23 cellular contexts compared by ENCODE assay signal in the genomic region with DNA sequence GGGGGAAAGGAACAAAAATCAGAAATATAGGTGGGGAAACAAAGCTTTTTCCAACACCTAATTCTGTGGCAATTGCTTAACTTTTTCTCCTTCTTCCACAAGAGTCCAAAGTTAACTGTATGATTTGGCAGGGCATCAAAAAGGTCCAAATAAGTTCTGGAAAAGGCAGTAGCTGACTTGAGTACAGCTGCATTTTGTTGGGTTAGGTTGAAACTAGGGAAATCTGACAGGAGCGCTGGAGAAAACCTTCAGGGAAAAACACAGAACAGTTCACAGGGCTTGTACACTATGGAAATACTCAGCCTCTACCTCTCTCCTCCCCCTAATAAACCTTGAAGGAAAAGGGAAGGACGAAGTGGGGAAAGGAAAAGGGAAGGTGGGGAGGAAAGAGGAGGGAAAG.
"Had no signal": no experiment of that assay in that cellular context is flagged by ENCODE, and none has a peak within 500 bp of the region (broad histone marks: within the 10 kb centered on the region; RNA-seq: fewer than 3 reads in every experiment).

No MANE protein-coding gene starts in this region.

- H3K27me3 ChIP-seq: esophagus muscularis mucosa, hepatocyte, ovary, right lobe of liver, spleen, testis, tibial nerve had no signal

- H3K27me3 Mint-ChIP-seq: central memory CD8-positive, alpha-beta T cell; naive B cell; stimulated activated naive B cell treated with anti-CD40 and anti-IgM and Interleukin-4, amounts not matched to agents 10 μg/mL and 1 μg/mL and 100 μg/mL, for 72 hours; stimulated activated naive CD8-positive, alpha-beta T cell treated with anti-CD3 and anti-CD28 coated beads, Interleukin-15, amount 100 ng/mL, for 72 hours had no signal

- H3K27ac Mint-ChIP-seq: naive B cell; stimulated activated naive B cell treated with anti-CD40 and anti-IgM and Interleukin-4, amounts not matched to agents 10 μg/mL and 1 μg/mL and 100 μg/mL, for 72 hours had no signal

- H3K4me3 Mint-ChIP-seq: central memory CD8-positive, alpha-beta T cell; naive B cell; stimulated activated naive B cell treated with anti-CD40 and anti-IgM and Interleukin-4, amounts not matched to agents 10 μg/mL and 1 μg/mL and 100 μg/mL, for 72 hours; stimulated activated naive CD8-positive, alpha-beta T cell treated with anti-CD3 and anti-CD28 coated beads, Interleukin-15, amount 100 ng/mL, for 72 hours had no signal

- H3K27ac ChIP-seq: epithelial cell of prostate, esophagus muscularis mucosa, hepatocyte, left ventricle myocardium inferior, ovary, right lobe of liver, spleen, testis, tibial nerve had no signal

- H3K9me3 Mint-ChIP-seq: central memory CD8-positive, alpha-beta T cell; naive B cell; stimulated activated naive B cell treated with anti-CD40 and anti-IgM and Interleukin-4, amounts not matched to agents 10 μg/mL and 1 μg/mL and 100 μg/mL, for 72 hours; stimulated activated naive CD8-positive, alpha-beta T cell treated with anti-CD3 and anti-CD28 coated beads, Interleukin-15, amount 100 ng/mL, for 72 hours had no signal

- H3K36me3 ChIP-seq: esophagus muscularis mucosa, left ventricle myocardium inferior, ovary, right lobe of liver, tibial nerve had no signal

- ATAC-seq: left cardiac atrium; right lobe of liver; stimulated activated naive B cell treated with anti-CD40 and anti-IgM and Interleukin-4, amounts not matched to agents 10 μg/mL and 1 μg/mL and 100 μg/mL, for 72 hours; stimulated activated naive CD8-positive, alpha-beta T cell treated with anti-CD3 and anti-CD28 coated beads, Interleukin-15, amount 100 ng/mL, for 72 hours had no signal

- H3K4me1 Mint-ChIP-seq: central memory CD8-positive, alpha-beta T cell; stimulated activated naive CD8-positive, alpha-beta T cell treated with anti-CD3 and anti-CD28 coated beads, Interleukin-15, amount 100 ng/mL, for 72 hours had no signal

- H3K4me1 ChIP-seq: right lobe of liver had no signal

- H3K4me3 ChIP-seq: esophagus muscularis mucosa, hepatocyte, left ventricle myocardium inferior, lung, ovary, right lobe of liver, spleen, testis, tibial nerve had no signal

- H3K9me3 ChIP-seq: esophagus muscularis mucosa, left ventricle myocardium inferior, ovary, right lobe of liver, spleen, testis, tibial nerve had no signal

- DNase-seq: cortex of kidney; effector memory CD4-positive, alpha-beta T cell; foreskin fibroblast; kidney; left cardiac atrium; left ventricle myocardium inferior; mesendoderm; naive B cell; ovary; right lobe of liver; spleen; stimulated activated CD4-positive, alpha-beta T cell treated with anti-CD3 and anti-CD28 coated beads, Interleukin-15, amount 100 ng/mL, for 24 hours; stimulated activated CD4-positive, alpha-beta T cell treated with anti-CD3 and anti-CD28 coated beads, Interleukin-1b, Interleukin-23, amount 100 ng/mL, for 48 hours; stimulated activated CD4-positive, alpha-beta T cell treated with anti-CD3 and anti-CD28 coated beads, Interleukin-4, amount 100 ng/mL, for 24 hours; stimulated activated naive B cell treated with anti-CD40 and anti-IgM and Interleukin-4, amounts not matched to agents 10 μg/mL and 1 μg/mL and 100 μg/mL, for 72 hours; stimulated activated naive CD8-positive, alpha-beta T cell treated with anti-CD3 and anti-CD28 coated beads, Interleukin-15, amount 100 ng/mL, for 72 hours; testis had no signal
